In the genomic region with DNA sequence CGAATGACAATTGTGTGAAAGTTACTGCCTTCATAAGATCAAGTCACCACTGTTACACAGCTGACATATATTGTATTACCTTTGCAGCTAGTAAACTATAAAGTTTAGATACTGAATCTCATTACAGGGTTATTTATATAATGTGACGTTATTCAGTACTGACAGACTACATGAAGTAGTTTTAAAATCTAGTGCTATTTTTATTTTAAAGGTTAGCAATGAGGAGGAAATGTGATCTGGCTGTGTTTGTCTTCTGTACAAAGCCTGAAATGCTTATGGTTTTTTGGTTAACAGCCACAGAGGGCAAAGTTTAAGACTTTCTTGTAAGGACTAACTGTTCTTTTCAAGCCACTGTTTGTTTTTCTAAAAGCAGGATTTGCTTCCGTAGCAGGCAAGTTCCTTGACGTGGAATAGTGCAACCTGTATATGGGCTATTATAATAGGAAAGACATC, we compare ENCODE assay signal across 16 cellular contexts. TPM values are rescaled to one million over a fixed set of nuclear protein-coding genes. Genes with fewer than 3 reads are reported as not detected.
DNase-seq lines count a peak whose midpoint lies in the region; FAIRE-seq and TF ChIP-seq lines count a peak whose summit lies in the region.
"Not testable (repeated sequence)": the region's sequence is repeated elsewhere in the genome, so short reads cannot be mapped to it uniquely, and the experiment has no call there.
"Had no signal": no experiment of that assay in that cellular context is flagged by ENCODE, and none has a peak within 500 bp of the region (broad histone marks: within the 10 kb centered on the region; RNA-seq: fewer than 3 reads in every experiment).

No MANE protein-coding gene starts in this region.

- H3K4me1 Mint-ChIP-seq in HFFc6 (ENCODE audit: low read depth): not testable (repeated sequence)
- peaks cover 11% of the 10 kb centered on the region for H3K4me1 Mint-ChIP-seq in astrocyte (ENCODE audit: low read depth, unreplicated experiment)

- DNase-seq in HFFc6 (peak; percentile 16), astrocyte (ENCODE audit: low read depth) (peak; percentile 71), foreskin fibroblast (peak; percentile 53 to 73), myocyte (ENCODE audit: low read depth) (peak; percentile 60), smooth muscle cell of the brain vasculature (ENCODE audit: low read depth, low spot score) (peak; percentile 67)
- DNase-seq in coronary artery (ENCODE audit: low spot score); keratinocyte (ENCODE audit: low read depth, low spot score): not testable (repeated sequence)

- peak overlapping the region; percentile 21 for H3K4me2 ChIP-seq in astrocyte (ENCODE audit: low read length)
- H3K4me2 ChIP-seq in keratinocyte (ENCODE audit: control insufficient read depth, extremely low read depth, insufficient read depth, low read depth, low read length): not testable (repeated sequence)

- peaks cover 23% of the 10 kb centered on the region for H3K27me3 ChIP-seq in astrocyte (ENCODE audit: insufficient read depth, low read length)
- H3K27me3 ChIP-seq in keratinocyte (ENCODE audit: control insufficient read depth, extremely low read depth, insufficient read depth, low read length): not testable (repeated sequence)

- not testable (repeated sequence) for H3K9me1 ChIP-seq in keratinocyte (ENCODE audit: control insufficient read depth, extremely low read depth, insufficient read depth, low read length)

- peaks cover 17% of the 10 kb centered on the region for H3K36me3 Mint-ChIP-seq in HFFc6 (ENCODE audit: low read depth)
- H3K36me3 Mint-ChIP-seq in astrocyte (ENCODE audit: low read depth, unreplicated experiment): not testable (repeated sequence)

- not testable (repeated sequence) for H3K9me3 Mint-ChIP-seq in HFFc6; astrocyte (ENCODE audit: unreplicated experiment)

- FAIRE-seq in astrocyte (lab: Jason Lieb, UNC): not testable (repeated sequence)
- peak; percentile 44 for FAIRE-seq in keratinocyte (lab: Jason Lieb, UNC)

- not testable (repeated sequence) for H3K27ac Mint-ChIP-seq in HFFc6; astrocyte (ENCODE audit: unreplicated experiment)

- H3K36me3 ChIP-seq in astrocyte (ENCODE audit: insufficient read depth, low read length); keratinocyte (ENCODE audit: control insufficient read depth in 2 of 2, extremely low read depth in 1 of 2, insufficient read depth in 2 of 2, low read length in 2 of 2): not testable (repeated sequence)

- not testable (repeated sequence) for H3K27ac ChIP-seq in astrocyte (ENCODE audit: low read depth, low read length); keratinocyte (ENCODE audit: control insufficient read depth, insufficient read depth, low read length)
- H3K27ac ChIP-seq in coronary artery: peak overlapping the region in 1 of 2 donors; percentile 58

- H2AFZ ChIP-seq in astrocyte (ENCODE audit: low read depth, low read length); keratinocyte (ENCODE audit: control insufficient read depth, low read length): not testable (repeated sequence)

- not testable (repeated sequence) for H3K4me1 ChIP-seq in astrocyte (ENCODE audit: insufficient read depth, low read length); keratinocyte (ENCODE audit: control insufficient read depth, extremely low read depth, insufficient read depth, low read length)

- not testable (repeated sequence) for H3K27me3 Mint-ChIP-seq in HFFc6 (ENCODE audit: insufficient read depth); astrocyte (ENCODE audit: low read depth, unreplicated experiment)

- dilution Hi-C loops in keratinocyte (cut with MboI; ENCODE audit: extremely low pct_ligation_motif_present, low sequenced_read_pairs): not testable (repeated sequence)

- H3K9me3 ChIP-seq in astrocyte (ENCODE audit: insufficient read depth, low read depth, low read length); keratinocyte (ENCODE audit: control insufficient read depth, low read depth, low read length): not testable (repeated sequence)

- not testable (repeated sequence) for H4K20me1 ChIP-seq in astrocyte (ENCODE audit: insufficient read depth, low read length); keratinocyte (ENCODE audit: control insufficient read depth, extremely low read depth, insufficient read depth, low read length)

- H3K9ac ChIP-seq in astrocyte (ENCODE audit: low read length); keratinocyte (ENCODE audit: control insufficient read depth, extremely low read depth, insufficient read depth, low read length): not testable (repeated sequence)

- not testable (repeated sequence) for H3K79me2 ChIP-seq in astrocyte (ENCODE audit: insufficient read depth, low read length); keratinocyte (ENCODE audit: control insufficient read depth, insufficient read depth, low read length)

- not testable (repeated sequence) for TF ChIP-seq CTCF in HFFc6 (IDR thresholded peaks at IDR 0.05); astrocyte (IDR thresholded peaks at IDR 0.05; ENCODE audit: insufficient read depth, low read depth, low read length); coronary artery (IDR thresholded peaks at IDR 0.05); foreskin fibroblast (IDR thresholded peaks at IDR 0.05; ENCODE audit: low read depth, low read length); keratinocyte (optimal IDR thresholded peaks at IDR 0.05 in 1 of 3, IDR thresholded peaks at IDR 0.05 in 1 of 3, conservative IDR thresholded peaks at IDR 0.05 in 1 of 3; ENCODE audit: extremely low read depth in 1 of 3, insufficient read depth in 2 of 3, low read length in 3 of 3)

- H3K4me3 ChIP-seq in astrocyte (ENCODE audit: insufficient read depth, low read depth, low read length); foreskin fibroblast (ENCODE audit: low read depth in 1 of 2, low read length in 2 of 2); keratinocyte (ENCODE audit: control insufficient read depth in 2 of 3, extremely low read depth in 1 of 3, insufficient read depth in 2 of 3, low read depth in 1 of 3, low read length in 3 of 3): not testable (repeated sequence)
- H3K4me3 ChIP-seq in coronary artery: peak overlapping the region; percentile 5

- H3K4me3 Mint-ChIP-seq in HFFc6; astrocyte (ENCODE audit: unreplicated experiment): not testable (repeated sequence)

RNA-seq across cellular contexts. Expression of a gene that starts 26.0 kb away (rescaled TPM):
- total RNA-seq in HFFc6 (2021; fragmentation: NEBNext Ultra II Directional; extraction: Animal tissue kit (Norgen Biotek cat#: 25700)): 100 to 1,000 TPM in 4 of 6 experiments, 10 to 100 TPM in 2; 84.1 to 107 (median 102) TPM
- total RNA-seq in astrocyte (52.5 and 54.5 TPM in 2 replicates), myocyte (46.5 and 58.4 TPM in 2 replicates)
- polyA plus RNA-seq in keratinocyte: 22.5 to 54.9 TPM (median 41.6 TPM) in 3 replicates
- polyA plus RNA-seq in keratinocyte (2011; ENCODE audit: low read depth): 16.1 TPM
- 38.5 and 51.0 TPM in 2 replicates for polyA plus RNA-seq in keratinocyte (2011; cell fraction: cytosol; rRNA removed)
- polyA plus RNA-seq in keratinocyte (2011; cell fraction: nucleus; rRNA removed): 35.8 and 36.5 TPM in 2 replicates
- polyA plus RNA-seq in keratinocyte (2012; ENCODE audit: low replicate concordance): 16.8 and 70.6 TPM in 2 replicates
- 12.3 to 56.7 TPM (median 52.8 TPM) in 3 replicates for polyA minus RNA-seq in keratinocyte
- polyA minus RNA-seq in keratinocyte (2011; cell fraction: cytosol; rRNA and poly(A)+ RNA removed): 21.7 TPM
- 9.0 and 23.5 TPM in 2 replicates for polyA minus RNA-seq in keratinocyte (2011; cell fraction: nucleus; rRNA and poly(A)+ RNA removed)
- 43.1 TPM for polyA plus RNA-seq in myocyte (2012)

RNA-seq across cellular contexts. Expression of a gene that starts 30.5 kb away (rescaled TPM):
- total RNA-seq in HFFc6 (2021; fragmentation: NEBNext Ultra II Directional; extraction: Animal tissue kit (Norgen Biotek cat#: 25700)): not detected
- total RNA-seq in astrocyte (not detected in 2 replicates), myocyte (not detected in 2 replicates)
- not detected in 3 replicates for polyA plus RNA-seq in keratinocyte
- not detected for polyA plus RNA-seq in keratinocyte (2011; ENCODE audit: low read depth)
- polyA plus RNA-seq in keratinocyte (2011; cell fraction: cytosol; rRNA removed): not detected in 2 replicates
- not detected in 2 replicates for polyA plus RNA-seq in keratinocyte (2011; cell fraction: nucleus; rRNA removed)
- polyA plus RNA-seq in keratinocyte (2012; ENCODE audit: low replicate concordance): not detected in 2 replicates
- not detected in 3 replicates for polyA minus RNA-seq in keratinocyte
- polyA minus RNA-seq in keratinocyte (2011; cell fraction: cytosol; rRNA and poly(A)+ RNA removed): not detected
- not detected in 2 replicates for polyA minus RNA-seq in keratinocyte (2011; cell fraction: nucleus; rRNA and poly(A)+ RNA removed)
- polyA plus RNA-seq in myocyte (2012): not detected
- total RNA-seq: activated CD8-positive, alpha-beta memory T cell treated with anti-CD3 and anti-CD28 coated beads for 36 hours; CD4-positive, alpha-beta T cell; HT-29; left lobe of liver; mononuclear cell; NCI-H460; neural crest cell; Right ventricle myocardium inferior; spleen had no signal
- polyA plus RNA-seq: spleen had no signal
